In the genomic region with DNA sequence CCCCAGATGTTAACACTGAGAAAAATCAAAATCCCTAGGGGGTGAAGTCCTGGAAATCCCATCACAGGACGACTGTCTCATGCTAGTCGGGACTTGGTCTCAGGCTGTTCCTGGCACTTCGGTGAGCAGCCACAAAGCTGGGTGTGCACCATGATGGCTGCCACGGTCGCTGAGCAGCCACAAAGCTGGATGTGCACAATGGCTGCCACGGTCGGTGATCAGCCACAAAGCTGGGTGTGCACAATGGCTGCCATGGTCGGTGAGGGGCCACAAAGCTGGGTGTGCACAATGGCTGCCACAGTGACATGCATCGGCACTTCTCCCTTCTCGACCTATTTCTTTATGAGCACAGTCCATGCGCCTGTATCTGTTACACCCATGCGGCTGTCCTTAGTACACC, we compare ENCODE assay signal across 21 cellular contexts.
DNase-seq lines count a peak whose midpoint lies in the region; FAIRE-seq and TF ChIP-seq lines count a peak whose summit lies in the region.
"Had no signal": no experiment of that assay in that cellular context is flagged by ENCODE, and none has a peak within 500 bp of the region (broad histone marks: within the 10 kb centered on the region; RNA-seq: fewer than 3 reads in every experiment).

No MANE protein-coding gene starts in this region.

- H3K27me3 ChIP-seq in H1 (replicated peaks in 1 of 4; ENCODE audit: control insufficient read depth in 3 of 4, extremely low read depth in 1 of 4, insufficient read depth in 3 of 4, low read length in 3 of 4), result no peaks in the 10 kb centered on the region
- no peaks in the 10 kb centered on the region for H3K27me3 ChIP-seq in vagina
- H3K27me3 ChIP-seq: BE2C, MG63 had no signal

- no peak overlapping the region for H4K8ac ChIP-seq in H1 (ENCODE audit: extremely low read depth, insufficient read depth, low read length)

- DNase-seq in activated CD8-positive, alpha-beta memory T cell treated with anti-CD3 and anti-CD28 coated beads for 24 hours, result peak; percentile 21
- no peak for DNase-seq in activated CD8-positive, alpha-beta memory T cell treated with anti-CD3 and anti-CD28 coated beads, Interleukin-2, amount 50 U/mL, for 4 hours
- no peak for DNase-seq in H1 (ENCODE audit: low read depth in 1 of 2, low spot score in 2 of 2)
- peak; percentile 68 for DNase-seq in mesenteric fat pad (ENCODE audit: low spot score)
- DNase-seq in vagina (ENCODE audit: extremely low spot score in 2 of 2), result peak; percentile 43 to 52
- DNase-seq in cerebellar cortex (ENCODE audit: low spot score), result no peak
- no peak for DNase-seq in urothelium cell line (ENCODE audit: low spot score)
- DNase-seq in Calu3, result no peak
- DNase-seq: BE2C; DMS153; DND-41; GM23248; KG1; MG63; NCI-H2029 treated with DMSO at 0.1 percent for 48 hours; NCI-H446 treated with DMSO at 0.1 percent for 48 hours; NCI-H526; NCI-H82; NK-92 treated with Interleukin-12 subunit alpha and Interleukin-12 subunit beta, amount 100 ng/mL, for 24 hours; PC-3 had no signal

- H4K20me1 ChIP-seq in H1 (replicated peaks in 1 of 2; ENCODE audit: control insufficient read depth in 1 of 2, insufficient read depth in 2 of 2, low read length in 2 of 2), result no peaks in the 10 kb centered on the region

- no peak overlapping the region for H3K18ac ChIP-seq in H1 (ENCODE audit: extremely low read depth, low read length)

- H2AK5ac ChIP-seq in H1 (ENCODE audit: low read depth, low read length), result no peak overlapping the region

- 0 out of 2 replicates have a peak overlapping the region, but pooled peaks have one; percentile 44 for H2BK5ac ChIP-seq in H1 (ENCODE audit: low read depth, low read length)

- H3K4me3 ChIP-seq in H1 (ENCODE audit: extremely low read depth in 1 of 4, insufficient read depth in 2 of 4, low read depth in 3 of 4, low read length in 4 of 4) (no peak overlapping the region), vagina (no peak overlapping the region)
- H3K4me3 ChIP-seq: GM23248, MG63 had no signal

- intact Hi-C loops in vagina (cut with DNase I) (no loop called here), Calu3 (cut with micrococcal nuclease; ENCODE audit: unreplicated experiment) (no loop called here)

- H3K9me3 ChIP-seq in H1 (ENCODE audit: insufficient read depth in 2 of 2, low read depth in 1 of 2, low read length in 1 of 2), result no peaks in the 10 kb centered on the region
- H3K9me3 ChIP-seq in vagina, result no peaks in the 10 kb centered on the region
- H3K9me3 ChIP-seq: BE2C, MG63 had no signal

- no peak overlapping the region for H3K4me3 Mint-ChIP-seq in Calu3 (ENCODE audit: low read depth, unreplicated experiment)

- H3K4me1 ChIP-seq in H1 (replicated peaks in 1 of 4; ENCODE audit: control insufficient read depth in 3 of 4, insufficient read depth in 4 of 4, low read length in 3 of 4) (peaks cover 0 to 14% (median 10%) of the 10 kb centered on the region in 4 experiments; a peak in 5 of 7 replicates), vagina (no peaks in the 10 kb centered on the region)
- H3K4me1 ChIP-seq: BE2C had no signal

- no peaks in the 10 kb centered on the region for H3K4me1 Mint-ChIP-seq in Calu3 (ENCODE audit: low read depth, unreplicated experiment)

- H3K4ac ChIP-seq in H1 (replicated peaks; ENCODE audit: insufficient read length, low read depth, low read length), result no peak overlapping the region

- FAIRE-seq in H1 (lab: Jason Lieb, UNC), result no peak
- no peak for FAIRE-seq in urothelium cell line (lab: Jason Lieb, UNC)

- no peak for TF ChIP-seq RAD21 in H1 (IDR thresholded peaks at IDR 0.05 in 1 of 2, conservative IDR thresholded peaks at IDR 0.05 in 1 of 2; ENCODE audit: low read depth in 2 of 2, low read length in 2 of 2)

- H3K9me3 Mint-ChIP-seq in Calu3 (ENCODE audit: low read depth, unreplicated experiment), result peaks cover 3% of the 10 kb centered on the region

- no TSS peak for BruUV-seq in Calu3 (replicated peaks; lab: Mats Ljungman, UMichigan)

- no peaks in the 10 kb centered on the region for H3K23me2 ChIP-seq in H1 (ENCODE audit: low read depth, low read length)

- no peak overlapping the region for H3K56ac ChIP-seq in H1 (replicated peaks; ENCODE audit: insufficient read length, low read depth, low read length)

- no peaks in the 10 kb centered on the region for H3K36me3 ChIP-seq in H1 (ENCODE audit: control insufficient read depth in 2 of 4, insufficient read depth in 4 of 4, low read length in 3 of 4)
- no peaks in the 10 kb centered on the region for H3K36me3 ChIP-seq in vagina
- H3K36me3 ChIP-seq: BE2C, MG63 had no signal

- H2BK20ac ChIP-seq in H1 (ENCODE audit: low read length), result no peak overlapping the region

- no peak overlapping the region for H3K27ac ChIP-seq in H1 (ENCODE audit: low read depth, low read length)
- no peak overlapping the region for H3K27ac ChIP-seq in vagina
- H3K27ac ChIP-seq: 22Rv1, GM23248 had no signal

- no peak overlapping the region for H2BK15ac ChIP-seq in H1 (ENCODE audit: low read length)

- no peaks in the 10 kb centered on the region for H3K79me1 ChIP-seq in H1 (ENCODE audit: low read depth, low read length)

- H4K5ac ChIP-seq in H1 (ENCODE audit: insufficient read length, low read depth, low read length), result no peak overlapping the region

- no peak overlapping the region for H3K23ac ChIP-seq in H1 (ENCODE audit: insufficient read length)

- H3K4me2 ChIP-seq in H1 (ENCODE audit: insufficient read depth in 1 of 2, low read depth in 2 of 2, low read length in 2 of 2), result no peak overlapping the region

- CTCF ChIA-PET in H1 (lab: Charles Lee; ENCODE audit: partially characterized antibody) (no interaction called here), Calu3 (lab: Charles Lee) (no interaction called here)

- TF ChIP-seq EP300 in H1 (IDR thresholded peaks at IDR 0.05; ENCODE audit: borderline replicate concordance in 1 of 2, low read depth in 2 of 2, low read length in 2 of 2), result no peak

- TF ChIP-seq CTCF in H1 (IDR thresholded peaks at IDR 0.05; ENCODE audit: control extremely low read depth in 1 of 3, insufficient read depth in 1 of 3, low read depth in 1 of 3, low read length in 3 of 3) (no peak), vagina (IDR thresholded peaks at IDR 0.05) (no peak), Calu3 (IDR thresholded peaks at IDR 0.05; ENCODE audit: unreplicated experiment) (no peak)

- no peak overlapping the region for H4K91ac ChIP-seq in H1 (replicated peaks; ENCODE audit: insufficient read length, low read length)

- POLR2A ChIA-PET in H1 (lab: Charles Lee; ENCODE audit: partially characterized antibody), result no interaction called here

- no peak overlapping the region for H3K9ac ChIP-seq in H1 (replicated peaks in 1 of 4; ENCODE audit: extremely low read depth in 1 of 4, low read depth in 3 of 4, low read length in 3 of 4)
- H3K9ac ChIP-seq: GM23248 had no signal

- no peak overlapping the region for H3K27ac Mint-ChIP-seq in Calu3 (ENCODE audit: unreplicated experiment)

- no peaks in the 10 kb centered on the region for H3K79me2 ChIP-seq in H1 (ENCODE audit: control insufficient read depth in 1 of 2, insufficient read depth in 2 of 2, low read length in 2 of 2)

- no peak overlapping the region for H2BK12ac ChIP-seq in H1 (ENCODE audit: low read depth, low read length)

- 94% methylated on average over 10 of the region's 12 CpGs; no CpG with 5 or more reads in 1 of the 2 experiments for WGBS in H1 (ENCODE audit: extremely low coverage in 1 of 2, insufficient coverage in 1 of 2, insufficient read length in 1 of 2, insufficient replicate concordance in 2 of 2, low coverage in 1 of 2, low lambda C conversion rate in 2 of 2, missing lambda C conversion rate in 1 of 2), 2 experiments

- H3K14ac ChIP-seq in H1 (ENCODE audit: insufficient read length), result no peak overlapping the region

- no peaks in the 10 kb centered on the region for H3K36me3 Mint-ChIP-seq in Calu3 (ENCODE audit: insufficient read depth, unreplicated experiment)

- TF ChIP-seq POLR2A in H1 (IDR thresholded peaks at IDR 0.05; ENCODE audit: control extremely low read depth in 1 of 2, low read depth in 2 of 2, low read length in 2 of 2), result no peak
- no peak for TF ChIP-seq POLR2A in vagina (IDR thresholded peaks at IDR 0.05)

- no peak overlapping the region for H2AFZ ChIP-seq in H1 (ENCODE audit: low read length)
- H2AFZ ChIP-seq: GM23248 had no signal

- H3K27me3 Mint-ChIP-seq in Calu3 (ENCODE audit: unreplicated experiment), result no peaks in the 10 kb centered on the region

- no peak overlapping the region for H2BK120ac ChIP-seq in H1 (replicated peaks; ENCODE audit: low read depth, low read length)

TF ChIP-seq in H1, 55 proteins besides CTCF, POLR2A, EP300 and RAD21:
- TF ChIP-seq JUN (IDR thresholded peaks at IDR 0.05; ENCODE audit: low read depth, low read length) (no peak), TCF12 (IDR thresholded peaks at IDR 0.05; ENCODE audit: low read depth, low read length) (no peak), EGR1 (IDR thresholded peaks at IDR 0.05; ENCODE audit: borderline replicate concordance, low read depth, low read length) (no peak), GTF2F1 (IDR thresholded peaks at IDR 0.05; ENCODE audit: borderline replicate concordance, low read depth, low read length) (no peak), RFX5 (IDR thresholded peaks at IDR 0.05; ENCODE audit: borderline replicate concordance, low read depth, low read length) (no peak), RXRA (IDR thresholded peaks at IDR 0.05; ENCODE audit: insufficient read depth, low read depth, low read length) (no peak)
- TF ChIP-seq, protein P1, sequence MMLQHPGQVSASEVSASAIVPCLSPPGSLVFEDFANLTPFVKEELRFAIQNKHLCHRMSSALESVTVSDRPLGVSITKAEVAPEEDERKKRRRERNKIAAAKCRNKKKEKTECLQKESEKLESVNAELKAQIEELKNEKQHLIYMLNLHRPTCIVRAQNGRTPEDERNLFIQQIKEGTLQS (IDR thresholded peaks at IDR 0.05; ENCODE audit: insufficient read depth, low read depth, low read length), result no peak
- TF ChIP-seq, protein P2, sequence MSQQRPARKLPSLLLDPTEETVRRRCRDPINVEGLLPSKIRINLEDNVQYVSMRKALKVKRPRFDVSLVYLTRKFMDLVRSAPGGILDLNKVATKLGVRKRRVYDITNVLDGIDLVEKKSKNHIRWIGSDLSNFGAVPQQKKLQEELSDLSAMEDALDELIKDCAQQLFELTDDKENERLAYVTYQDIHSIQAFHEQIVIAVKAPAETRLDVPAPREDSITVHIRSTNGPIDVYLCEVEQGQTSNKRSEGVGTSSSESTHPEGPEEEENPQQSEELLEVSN (IDR thresholded peaks at IDR 0.05), result no peak
- TF ChIP-seq, protein P3, sequence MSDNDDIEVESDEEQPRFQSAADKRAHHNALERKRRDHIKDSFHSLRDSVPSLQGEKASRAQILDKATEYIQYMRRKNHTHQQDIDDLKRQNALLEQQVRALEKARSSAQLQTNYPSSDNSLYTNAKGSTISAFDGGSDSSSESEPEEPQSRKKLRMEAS (IDR thresholded peaks at IDR 0.05), result no peak

Comparison
In these comparisons a context has a peak if more than half of its experiments do, and no peak if none do; other contexts are left out.
1. DNase-seq: peak in activated CD8-positive, alpha-beta memory T cell treated with anti-CD3 and anti-CD28 coated beads for 24 hours (single experiment), mesenteric fat pad (single experiment) and vagina (2 of 2); none in activated CD8-positive, alpha-beta memory T cell treated with anti-CD3 and anti-CD28 coated beads, Interleukin-2, amount 50 U/mL, for 4 hours (single experiment), H1 (0 of 2), cerebellar cortex (single experiment), urothelium cell line (single experiment) and Calu3 (single experiment).